2 cellular contexts compared by ENCODE assay signal in the genomic region with DNA sequence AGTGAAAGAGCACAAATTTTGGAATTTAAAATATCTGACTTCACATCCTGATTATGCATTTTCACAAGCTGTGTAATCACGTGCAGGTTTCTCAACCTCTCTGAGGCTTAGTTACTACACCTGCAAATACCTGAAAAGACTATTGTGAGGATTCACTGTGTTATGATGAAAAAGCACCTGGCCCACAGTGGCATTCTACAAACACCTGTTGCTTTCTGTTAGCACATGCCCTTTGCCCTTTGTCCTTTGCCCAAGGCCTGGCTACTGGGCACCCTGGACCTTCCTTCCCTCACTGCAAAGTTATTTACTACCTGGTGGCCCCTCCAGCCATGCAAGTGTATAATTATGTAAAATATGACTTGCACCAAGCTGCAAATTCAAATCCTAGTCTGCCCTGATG.
TF ChIP-seq lines count a peak whose summit lies in the region.

No MANE protein-coding gene starts in this region.

TF ChIP-seq in liver, 16 proteins besides CTCF, POLR2A, EP300 and RAD21 (continued from another document):
- TF ChIP-seq, protein P1, sequence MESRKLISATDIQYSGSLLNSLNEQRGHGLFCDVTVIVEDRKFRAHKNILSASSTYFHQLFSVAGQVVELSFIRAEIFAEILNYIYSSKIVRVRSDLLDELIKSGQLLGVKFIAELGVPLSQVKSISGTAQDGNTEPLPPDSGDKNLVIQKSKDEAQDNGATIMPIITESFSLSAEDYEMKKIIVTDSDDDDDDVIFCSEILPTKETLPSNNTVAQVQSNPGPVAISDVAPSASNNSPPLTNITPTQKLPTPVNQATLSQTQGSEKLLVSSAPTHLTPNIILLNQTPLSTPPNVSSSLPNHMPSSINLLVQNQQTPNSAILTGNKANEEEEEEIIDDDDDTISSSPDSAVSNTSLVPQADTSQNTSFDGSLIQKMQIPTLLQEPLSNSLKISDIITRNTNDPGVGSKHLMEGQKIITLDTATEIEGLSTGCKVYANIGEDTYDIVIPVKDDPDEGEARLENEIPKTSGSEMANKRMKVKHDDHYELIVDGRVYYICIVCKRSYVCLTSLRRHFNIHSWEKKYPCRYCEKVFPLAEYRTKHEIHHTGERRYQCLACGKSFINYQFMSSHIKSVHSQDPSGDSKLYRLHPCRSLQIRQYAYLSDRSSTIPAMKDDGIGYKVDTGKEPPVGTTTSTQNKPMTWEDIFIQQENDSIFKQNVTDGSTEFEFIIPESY (IDR thresholded peaks at IDR 0.05), result no peak

TF ChIP-seq in HepG2, 621 proteins besides CTCF, POLR2A, EP300 and RAD21 (continued from another document):
- TF ChIP-seq, protein P2, sequence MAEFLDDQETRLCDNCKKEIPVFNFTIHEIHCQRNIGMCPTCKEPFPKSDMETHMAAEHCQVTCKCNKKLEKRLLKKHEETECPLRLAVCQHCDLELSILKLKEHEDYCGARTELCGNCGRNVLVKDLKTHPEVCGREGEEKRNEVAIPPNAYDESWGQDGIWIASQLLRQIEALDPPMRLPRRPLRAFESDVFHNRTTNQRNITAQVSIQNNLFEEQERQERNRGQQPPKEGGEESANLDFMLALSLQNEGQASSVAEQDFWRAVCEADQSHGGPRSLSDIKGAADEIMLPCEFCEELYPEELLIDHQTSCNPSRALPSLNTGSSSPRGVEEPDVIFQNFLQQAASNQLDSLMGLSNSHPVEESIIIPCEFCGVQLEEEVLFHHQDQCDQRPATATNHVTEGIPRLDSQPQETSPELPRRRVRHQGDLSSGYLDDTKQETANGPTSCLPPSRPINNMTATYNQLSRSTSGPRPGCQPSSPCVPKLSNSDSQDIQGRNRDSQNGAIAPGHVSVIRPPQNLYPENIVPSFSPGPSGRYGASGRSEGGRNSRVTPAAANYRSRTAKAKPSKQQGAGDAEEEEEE (CRISPR knock-in tag; IDR thresholded peaks at IDR 0.05; ENCODE audit: borderline replicate concordance), result no peak
- TF ChIP-seq MTA3 (CRISPR knock-in tag; IDR thresholded peaks at IDR 0.05) (no peak), ZNF44 (CRISPR knock-in tag; IDR thresholded peaks at IDR 0.05) (no peak), ZNF724P (CRISPR knock-in tag; IDR thresholded peaks at IDR 0.05; ENCODE audit: borderline replicate concordance) (no peak), ZNF83 (CRISPR knock-in tag; IDR thresholded peaks at IDR 0.05; ENCODE audit: borderline replicate concordance) (no peak)
- TF ChIP-seq, protein P3, sequence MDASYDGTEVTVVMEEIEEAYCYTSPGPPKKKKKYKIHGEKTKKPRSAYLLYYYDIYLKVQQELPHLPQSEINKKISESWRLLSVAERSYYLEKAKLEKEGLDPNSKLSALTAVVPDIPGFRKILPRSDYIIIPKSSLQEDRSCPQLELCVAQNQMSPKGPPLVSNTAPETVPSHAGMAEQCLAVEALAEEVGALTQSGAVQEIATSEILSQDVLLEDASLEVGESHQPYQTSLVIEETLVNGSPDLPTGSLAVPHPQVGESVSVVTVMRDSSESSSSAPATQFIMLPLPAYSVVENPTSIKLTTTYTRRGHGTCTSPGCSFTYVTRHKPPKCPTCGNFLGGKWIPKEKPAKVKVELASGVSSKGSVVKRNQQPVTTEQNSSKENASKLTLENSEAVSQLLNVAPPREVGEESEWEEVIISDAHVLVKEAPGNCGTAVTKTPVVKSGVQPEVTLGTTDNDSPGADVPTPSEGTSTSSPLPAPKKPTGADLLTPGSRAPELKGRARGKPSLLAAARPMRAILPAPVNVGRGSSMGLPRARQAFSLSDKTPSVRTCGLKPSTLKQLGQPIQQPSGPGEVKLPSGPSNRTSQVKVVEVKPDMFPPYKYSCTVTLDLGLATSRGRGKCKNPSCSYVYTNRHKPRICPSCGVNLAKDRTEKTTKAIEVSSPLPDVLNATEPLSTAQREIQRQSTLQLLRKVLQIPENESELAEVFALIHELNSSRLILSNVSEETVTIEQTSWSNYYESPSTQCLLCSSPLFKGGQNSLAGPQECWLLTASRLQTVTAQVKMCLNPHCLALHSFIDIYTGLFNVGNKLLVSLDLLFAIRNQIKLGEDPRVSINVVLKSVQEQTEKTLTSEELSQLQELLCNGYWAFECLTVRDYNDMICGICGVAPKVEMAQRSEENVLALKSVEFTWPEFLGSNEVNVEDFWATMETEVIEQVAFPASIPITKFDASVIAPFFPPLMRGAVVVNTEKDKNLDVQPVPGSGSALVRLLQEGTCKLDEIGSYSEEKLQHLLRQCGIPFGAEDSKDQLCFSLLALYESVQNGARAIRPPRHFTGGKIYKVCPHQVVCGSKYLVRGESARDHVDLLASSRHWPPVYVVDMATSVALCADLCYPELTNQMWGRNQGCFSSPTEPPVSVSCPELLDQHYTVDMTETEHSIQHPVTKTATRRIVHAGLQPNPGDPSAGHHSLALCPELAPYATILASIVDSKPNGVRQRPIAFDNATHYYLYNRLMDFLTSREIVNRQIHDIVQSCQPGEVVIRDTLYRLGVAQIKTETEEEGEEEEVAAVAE (CRISPR knock-in tag; IDR thresholded peaks at IDR 0.05; ENCODE audit: borderline replicate concordance), result no peak
- TF ChIP-seq, protein P1 (CRISPR knock-in tag; IDR thresholded peaks at IDR 0.05), result no peak
